Comparison of ENCODE assay signal across 10 cellular contexts in the genomic region with DNA sequence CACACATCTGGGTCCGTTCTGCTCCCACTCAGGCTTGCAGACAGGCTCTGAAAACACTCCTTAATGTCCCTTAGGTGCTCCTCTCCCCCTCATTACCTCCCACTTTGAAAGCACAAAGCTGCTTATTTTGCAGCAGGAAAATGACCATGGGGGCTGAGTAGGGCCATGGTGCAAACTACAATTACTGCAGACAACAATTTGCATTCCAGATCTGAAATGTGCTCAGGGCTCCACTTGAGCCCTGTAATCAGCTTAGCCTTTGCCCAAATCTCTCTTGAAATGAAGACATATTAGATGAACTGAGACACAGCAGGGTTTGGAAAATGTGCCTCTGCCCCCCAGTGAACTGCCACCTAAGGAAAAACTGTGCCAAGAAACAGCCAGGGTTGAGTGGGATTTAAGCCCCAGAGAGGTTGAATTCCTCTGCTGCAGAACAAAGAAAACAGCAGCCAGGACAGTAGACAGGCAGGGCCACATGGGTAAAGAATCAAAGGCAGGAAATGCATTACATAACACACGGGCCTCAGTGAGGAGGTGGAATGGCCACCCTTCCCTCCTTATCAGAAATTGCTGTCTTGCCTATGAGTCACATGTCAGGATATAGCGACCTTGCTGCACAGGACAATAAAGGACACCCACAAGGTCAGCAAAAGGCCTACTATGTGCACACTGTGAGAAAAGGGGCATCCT.
DNase-seq lines count a peak whose midpoint lies in the region; ATAC-seq, FAIRE-seq and TF ChIP-seq lines count a peak whose summit lies in the region.
"Had no signal": no experiment of that assay in that cellular context is flagged by ENCODE, and none has a peak within 500 bp of the region (broad histone marks: within the 10 kb centered on the region; RNA-seq: fewer than 3 reads in every experiment).

No MANE protein-coding gene starts in this region.

- H3K36me3 ChIP-seq in CD8-positive, alpha-beta T cell (ENCODE audit: insufficient read depth, low read length) = no peaks in the 10 kb centered on the region
- no peaks in the 10 kb centered on the region for H3K36me3 ChIP-seq in Loucy (ENCODE audit: insufficient read depth, low read length)
- no peaks in the 10 kb centered on the region for H3K36me3 ChIP-seq in HepG2 (replicated peaks in 1 of 2; ENCODE audit: control insufficient read depth in 1 of 2, insufficient read depth in 2 of 2, low read length in 2 of 2)
- H3K36me3 ChIP-seq in tibial artery = no peaks in the 10 kb centered on the region

- no peak overlapping the region for H3K4me3 Mint-ChIP-seq in CD8-positive, alpha-beta T cell
- H3K4me3 Mint-ChIP-seq in activated T-helper 17 cell treated with anti-CD3 and anti-CD28 coated beads, Interleukin-2, amount 50 U/mL, for 72 hours = peak overlapping the region; percentile 33
- H3K4me3 Mint-ChIP-seq in nephron progenitor cell = no peak overlapping the region

- no peaks in the 10 kb centered on the region for H3K79me2 ChIP-seq in Loucy (ENCODE audit: insufficient read depth, low read length)
- no peaks in the 10 kb centered on the region for H3K79me2 ChIP-seq in HepG2 (ENCODE audit: insufficient read depth, low read length)

- FAIRE-seq in HepG2 (lab: Jason Lieb, UNC) = peak; percentile 68

- intact Hi-C loops in CD8-positive, alpha-beta T cell (cut with DNase I, micrococcal nuclease) = no loop called here
- intact Hi-C loops in HepG2 (cut with micrococcal nuclease; ENCODE audit: unreplicated experiment) (no loop called here), tibial artery (cut with DNase I; ENCODE audit: low total_unique reads) (no loop called here)

- CTCF ChIA-PET in CD8-positive, alpha-beta T cell (lab: Charles Lee) = interaction anchor here (1.4 to 6.2 kb wide), 4 partner anchors 12 to 226 kb away, joined by 4 to 40 read pairs (median 5); no protein-coding TSS in a partner anchor
- CTCF ChIA-PET in HepG2 (lab: Yijun Ruan, JAX; ENCODE audit: low intra/inter-chr PET ratio, low total read pairs) = no interaction called here

- H3K27me3 Mint-ChIP-seq in CD8-positive, alpha-beta T cell (ENCODE audit: low read depth) = no peaks in the 10 kb centered on the region
- no peaks in the 10 kb centered on the region for H3K27me3 Mint-ChIP-seq in activated T-helper 17 cell treated with anti-CD3 and anti-CD28 coated beads, Interleukin-2, amount 50 U/mL, for 72 hours
- H3K27me3 Mint-ChIP-seq in nephron progenitor cell (ENCODE audit: low read depth, poor library complexity) = peaks cover 4% of the 10 kb centered on the region

- H3K4me3 ChIP-seq in CD8-positive, alpha-beta T cell (ENCODE audit: low read depth, low read length) = no peak overlapping the region
- H3K4me3 ChIP-seq in Loucy (ENCODE audit: low read length, poor library complexity, severe bottlenecking) (no peak overlapping the region), HepG2 (replicated peaks in 1 of 3; ENCODE audit: insufficient read depth in 1 of 3, low read depth in 2 of 3, low read length in 3 of 3) (no peak overlapping the region), tibial artery (no peak overlapping the region)

- peaks cover 2% of the 10 kb centered on the region for H3K9me3 Mint-ChIP-seq in CD8-positive, alpha-beta T cell
- H3K9me3 Mint-ChIP-seq in activated T-helper 17 cell treated with anti-CD3 and anti-CD28 coated beads, Interleukin-2, amount 50 U/mL, for 72 hours = no peaks in the 10 kb centered on the region
- H3K9me3 Mint-ChIP-seq in nephron progenitor cell = peaks cover 8% of the 10 kb centered on the region

- BruUV-seq in HepG2 (replicated peaks; lab: Mats Ljungman, UMichigan) = no TSS peak

- WGBS in HepG2 (ENCODE audit: low lambda C conversion rate) = 36% methylated on average over 3 of the region's 3 CpGs

- no peaks in the 10 kb centered on the region for H3K27me3 ChIP-seq in CD8-positive, alpha-beta T cell (ENCODE audit: insufficient read depth, low read length)
- no peaks in the 10 kb centered on the region for H3K27me3 ChIP-seq in Loucy (ENCODE audit: insufficient read depth, low read length, poor library complexity, severe bottlenecking)
- no peaks in the 10 kb centered on the region for H3K27me3 ChIP-seq in HepG2 (ENCODE audit: control insufficient read depth in 1 of 2, insufficient read depth in 2 of 2, low read length in 2 of 2)
- H3K27me3 ChIP-seq in tibial artery = no peaks in the 10 kb centered on the region

- H3K4me1 Mint-ChIP-seq in CD8-positive, alpha-beta T cell (ENCODE audit: low read depth) = peaks cover 71% of the 10 kb centered on the region
- peaks cover 56% of the 10 kb centered on the region for H3K4me1 Mint-ChIP-seq in activated T-helper 17 cell treated with anti-CD3 and anti-CD28 coated beads, Interleukin-2, amount 50 U/mL, for 72 hours
- peaks cover 70% of the 10 kb centered on the region for H3K4me1 Mint-ChIP-seq in nephron progenitor cell

- peak overlapping the region; percentile 80 for H2AFZ ChIP-seq in Loucy (ENCODE audit: low read length)
- no peak overlapping the region for H2AFZ ChIP-seq in HepG2 (ENCODE audit: low read length)

- no peaks in the 10 kb centered on the region for H3K36me3 Mint-ChIP-seq in CD8-positive, alpha-beta T cell
- no peaks in the 10 kb centered on the region for H3K36me3 Mint-ChIP-seq in activated T-helper 17 cell treated with anti-CD3 and anti-CD28 coated beads, Interleukin-2, amount 50 U/mL, for 72 hours (ENCODE audit: low read depth)
- H3K36me3 Mint-ChIP-seq in nephron progenitor cell (ENCODE audit: low read depth) = peaks cover 4% of the 10 kb centered on the region

- H3K9ac ChIP-seq in Loucy (ENCODE audit: low read depth, low read length, poor library complexity, severe bottlenecking) (peak overlapping the region; percentile 32), HepG2 (ENCODE audit: insufficient read depth, low read depth, low read length) (no peak overlapping the region)

- H3F3A ChIP-seq in Loucy (ENCODE audit: low read depth) = no peaks in the 10 kb centered on the region

- no peak for TF ChIP-seq POLR2A in HepG2 (IDR thresholded peaks at IDR 0.05; ENCODE audit: insufficient read depth in 1 of 2, low read depth in 2 of 2, low read length in 2 of 2)

- H3K9me3 ChIP-seq in CD8-positive, alpha-beta T cell (ENCODE audit: low read length) = no peaks in the 10 kb centered on the region
- H3K9me3 ChIP-seq in Loucy (ENCODE audit: insufficient read depth, low read depth, low read length) = no peaks in the 10 kb centered on the region
- H3K9me3 ChIP-seq in HepG2 (ENCODE audit: low read length) = no peaks in the 10 kb centered on the region
- H3K9me3 ChIP-seq in tibial artery = no peaks in the 10 kb centered on the region

- peaks cover 59% of the 10 kb centered on the region for H3K4me1 ChIP-seq in CD8-positive, alpha-beta T cell (ENCODE audit: insufficient read depth, low read length)
- H3K4me1 ChIP-seq in Loucy (ENCODE audit: insufficient read depth, low read length, poor library complexity, severe bottlenecking) (peaks cover 33% of the 10 kb centered on the region), HepG2 (ENCODE audit: insufficient read depth, low read length) (peaks cover 19% of the 10 kb centered on the region), tibial artery (peaks cover 0 to 24% (median 14%) of the 10 kb centered on the region in 4 donors)

- in situ Hi-C loops in HepG2 (cut with HindIII; ENCODE audit: extremely low pct_ligation_motif_present, low pct_unique_long_range_greater_than_20kb) = no loop called here

- H3K27ac ChIP-seq in CD8-positive, alpha-beta T cell (ENCODE audit: low read depth, low read length) = no peak overlapping the region
- H3K27ac ChIP-seq in HepG2 (ENCODE audit: extremely low read length, insufficient read depth, low read length) (no peak overlapping the region), tibial artery (no peak overlapping the region)

- DNase-seq in CD8-positive, alpha-beta T cell = peak in 5 of 7 experiments; percentile 23 to 65 (median 30)
- peak; percentile 25 for DNase-seq in HepG2 (ENCODE audit: low spot score)
- DNase-seq in NCI-H146 (lab: John Stamatoyannopoulos, UW) = no peak
- no peak for DNase-seq in nephron progenitor cell
- no peak for DNase-seq in activated CD8-positive, alpha-beta memory T cell treated with anti-CD3 and anti-CD28 coated beads for 24 hours
- no peak for DNase-seq in tibial artery
- DNase-seq: HCEC 1CT, NCI-H2081 treated with DMSO at 0.1 percent for 48 hours had no signal

- no peak for TF ChIP-seq CTCF in CD8-positive, alpha-beta T cell (IDR thresholded peaks at IDR 0.05)
- no peak for TF ChIP-seq CTCF in Loucy (conservative IDR thresholded peaks at IDR 0.05; ENCODE audit: low read length)
- TF ChIP-seq CTCF in HepG2 (CRISPR knock-in tag; IDR thresholded peaks at IDR 0.05) = no peak
- TF ChIP-seq CTCF in nephron progenitor cell (IDR thresholded peaks at IDR 0.05) = no peak
- TF ChIP-seq CTCF in tibial artery (IDR thresholded peaks at IDR 0.05) = no peak

- H3K4me2 ChIP-seq in Loucy (ENCODE audit: low read depth, low read length, poor library complexity, severe bottlenecking) (peak overlapping the region; percentile 32), HepG2 (ENCODE audit: low read depth, low read length) (no peak overlapping the region)

- POLR2A ChIA-PET in CD8-positive, alpha-beta T cell (lab: Charles Lee) = interaction anchor here (0.8 to 2.4 kb wide), 6 partner anchors 12 to 174 kb away, joined by 3 to 27 read pairs (median 3); a partner anchor contains a TSS
- POLR2A ChIA-PET in HepG2 (lab: Yijun Ruan, JAX) = no interaction called here

- H3K27ac Mint-ChIP-seq in CD8-positive, alpha-beta T cell = peak overlapping the region; percentile 88
- no peak overlapping the region for H3K27ac Mint-ChIP-seq in activated T-helper 17 cell treated with anti-CD3 and anti-CD28 coated beads, Interleukin-2, amount 50 U/mL, for 72 hours
- H3K27ac Mint-ChIP-seq in nephron progenitor cell = no peak overlapping the region

- TF ChIP-seq RAD21 in HepG2 (CRISPR knock-in tag; IDR thresholded peaks at IDR 0.05) = no peak

- TF ChIP-seq EP300 in HepG2 (IDR thresholded peaks at IDR 0.05; ENCODE audit: low read depth in 2 of 2, low read length in 2 of 2) (no peak), HepG2 (CRISPR knock-in tag; IDR thresholded peaks at IDR 0.05; ENCODE audit: borderline replicate concordance) (no peak)

- peak; percentile 59 for ATAC-seq in CD8-positive, alpha-beta T cell
- no peak for ATAC-seq in activated T-helper 17 cell treated with anti-CD3 and anti-CD28 coated beads, Interleukin-2, amount 50 U/mL, for 72 hours (replicated peaks)
- ATAC-seq in HepG2 = peak; percentile 68

- no peaks in the 10 kb centered on the region for H3K9me2 ChIP-seq in Loucy (replicated peaks; ENCODE audit: low read depth, low read length)

- no peaks in the 10 kb centered on the region for H4K20me1 ChIP-seq in Loucy (ENCODE audit: insufficient read depth, low read length, poor library complexity, severe bottlenecking)
- no peaks in the 10 kb centered on the region for H4K20me1 ChIP-seq in HepG2 (ENCODE audit: insufficient read depth, low read length)

TF ChIP-seq in HepG2, 621 proteins besides CTCF, POLR2A, EP300 and RAD21 (continues in another document):
- peak; percentile 87 for TF ChIP-seq FOSL2 (CRISPR knock-in tag; IDR thresholded peaks at IDR 0.05)
- TF ChIP-seq ZNF224 (CRISPR knock-in tag; IDR thresholded peaks at IDR 0.05) = no peak
- TF ChIP-seq SETDB1 (CRISPR knock-in tag; IDR thresholded peaks at IDR 0.05; ENCODE audit: borderline replicate concordance) = no peak
- 0 out of 2 replicates have a peak, but pooled peaks have one; percentile 11 for TF ChIP-seq FOXA3 (CRISPR knock-in tag; IDR thresholded peaks at IDR 0.05)

Comparison
In these comparisons a context has a peak if more than half of its experiments do, and no peak if none do; other contexts are left out.
1. DNase-seq: peak in CD8-positive, alpha-beta T cell (5 of 7) and HepG2 (single experiment); none in NCI-H146 (single experiment), nephron progenitor cell (single experiment), activated CD8-positive, alpha-beta memory T cell treated with anti-CD3 and anti-CD28 coated beads for 24 hours (single experiment) and tibial artery (0 of 2).